Comparison of ENCODE assay signal across 20 cellular contexts in genomic region chr5:42962139-42962538, GRCh38.
"Had no signal": no experiment of that assay in that cellular context is flagged by ENCODE, and none has a peak within 500 bp of the region (broad histone marks: within the 10 kb centered on the region; RNA-seq: fewer than 3 reads in every experiment).

No MANE protein-coding gene starts in this region.

- DNase-seq: dermis blood vessel endothelial cell; effector memory CD4-positive, alpha-beta T cell; erythroblast; esophagus squamous epithelium; foreskin melanocyte; glutamatergic neuron; heart right ventricle; hypothalamus; left ventricle myocardium superior; lower lobe of right lung; right lobe of liver; small intestine; stimulated activated CD4-positive, alpha-beta T cell treated with anti-CD3 and anti-CD28 coated beads, Interleukin-15, amount 100 ng/mL, for 24 hours; stimulated activated CD4-positive, alpha-beta T cell treated with anti-CD3 and anti-CD28 coated beads, Interleukin-2, amount 100 ng/mL, for 48 hours; stimulated activated naive CD4-positive, alpha-beta T cell; substantia nigra; upper lobe of left lung had no signal

- H3K27me3 Mint-ChIP-seq: progenitor cell of endocrine pancreas had no signal

- ATAC-seq: heart right ventricle, left ventricle myocardium superior, lower lobe of right lung, right lobe of liver had no signal

- H3K4me1 Mint-ChIP-seq: nephron, neural progenitor cell had no signal

- H3K9me3 Mint-ChIP-seq: nephron, neural progenitor cell had no signal

- H3K27ac Mint-ChIP-seq: nephron, neural progenitor cell, progenitor cell of endocrine pancreas had no signal

- H3K36me3 Mint-ChIP-seq: neural progenitor cell had no signal

- H3K4me3 Mint-ChIP-seq: nephron, neural progenitor cell had no signal
